Comparison of ENCODE assay signal across 8 cellular contexts in the genomic region with DNA sequence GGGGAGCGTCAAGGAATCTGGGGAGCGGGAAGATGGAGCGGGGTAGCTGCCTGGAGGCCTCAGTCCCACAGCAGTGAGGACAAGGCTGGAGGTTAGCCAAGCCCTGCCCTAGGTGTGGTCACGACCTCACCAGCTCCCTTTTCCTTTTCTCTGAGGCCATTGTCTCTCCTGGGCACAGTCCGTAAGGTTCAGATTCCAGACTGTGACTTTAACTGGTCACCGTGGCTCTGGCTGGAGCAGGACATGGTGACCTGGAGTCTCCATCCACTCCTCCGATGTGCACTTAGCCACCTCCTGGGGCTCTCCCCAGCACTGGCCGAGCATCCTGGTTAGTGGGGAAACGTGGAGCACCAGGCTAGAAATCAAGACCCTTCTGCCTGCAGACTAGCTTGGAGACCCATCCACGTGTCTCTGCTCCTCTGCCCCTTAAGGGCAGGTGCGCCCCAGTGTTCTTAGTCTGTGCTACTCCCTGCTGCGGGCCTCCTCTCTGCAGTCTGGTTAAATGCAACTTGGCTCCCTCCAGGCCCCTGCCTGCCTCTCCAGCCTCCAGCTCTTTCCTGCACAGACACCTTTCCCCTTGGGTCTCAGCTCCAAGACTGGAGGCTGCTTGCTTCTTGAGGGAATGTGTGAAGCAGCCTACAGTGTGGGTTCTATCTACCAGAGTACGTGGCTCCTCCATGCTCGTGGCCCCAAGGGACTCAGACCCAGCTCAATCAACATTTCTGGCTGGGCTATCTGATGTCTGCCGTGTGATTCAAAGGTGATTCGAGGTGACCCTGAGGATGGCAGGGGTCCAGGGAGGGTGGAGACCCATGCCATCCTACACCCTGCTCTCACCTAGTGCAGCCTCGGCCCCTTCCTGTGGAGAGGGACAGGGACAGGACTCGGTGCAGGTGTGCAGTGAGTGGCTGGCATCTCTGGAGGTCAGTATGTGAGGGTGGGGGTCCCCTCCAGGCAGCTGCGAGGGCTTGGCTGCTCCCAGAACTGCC. TPM values are rescaled to one million over a fixed set of nuclear protein-coding genes. Genes with fewer than 3 reads are reported as not detected.
DNase-seq lines count a peak whose midpoint lies in the region; ATAC-seq and TF ChIP-seq lines count a peak whose summit lies in the region.

No MANE protein-coding gene starts in this region.

- POLR2A ChIA-PET in GM10248 (lab: Yijun Ruan, JAX): interaction anchor here (0.6 kb wide), 1 partner anchor 152 kb away, joined by 5 read pairs; no protein-coding TSS in a partner anchor

- peaks cover 77% of the 10 kb centered on the region for H3K79me2 ChIP-seq in DND-41 (ENCODE audit: insufficient read depth, low read length)
- peaks cover 54% of the 10 kb centered on the region for H3K79me2 ChIP-seq in Loucy (ENCODE audit: insufficient read depth, low read length)

- H2AFZ ChIP-seq in DND-41 (ENCODE audit: low read depth, low read length) (no peak overlapping the region), Loucy (ENCODE audit: low read length) (no peak overlapping the region), neuron (ENCODE audit: low read depth, low read length) (no peak overlapping the region)

- no peaks in the 10 kb centered on the region for H3F3A ChIP-seq in Loucy (ENCODE audit: low read depth)

- H3K9me3 ChIP-seq in DND-41 (ENCODE audit: insufficient read depth, low read length, severe bottlenecking) (no peaks in the 10 kb centered on the region), Loucy (ENCODE audit: insufficient read depth, low read depth, low read length) (no peaks in the 10 kb centered on the region), neuron (ENCODE audit: low read length) (no peaks in the 10 kb centered on the region), heart left ventricle (no peaks in the 10 kb centered on the region)

- H3K9me2 ChIP-seq in Loucy (replicated peaks; ENCODE audit: low read depth, low read length): no peaks in the 10 kb centered on the region

- peaks cover 69% of the 10 kb centered on the region for H3K4me1 ChIP-seq in DND-41 (ENCODE audit: insufficient read depth, low read length)
- H3K4me1 ChIP-seq in Loucy (ENCODE audit: insufficient read depth, low read length, poor library complexity, severe bottlenecking): peaks cover 42% of the 10 kb centered on the region
- H3K4me1 ChIP-seq in neuron (ENCODE audit: insufficient read depth, low read length): peaks cover 41% of the 10 kb centered on the region
- peaks cover 16 to 83% (median 59%) of the 10 kb centered on the region in 12 donors for H3K4me1 ChIP-seq in heart left ventricle

- DNase-seq in DND-41: no peak
- no peak for DNase-seq in coronary artery (ENCODE audit: low spot score)
- DNase-seq in heart left ventricle: no peak
- no peak for DNase-seq in GM10248 (ENCODE audit: extremely low spot score)

- ATAC-seq in DND-41 (ENCODE audit: insufficient read depth, low read depth) (no peak), HG03095 (IDR thresholded peaks at IDR 0.05; ENCODE audit: unreplicated experiment) (no peak), heart left ventricle (no peak), HG02623 (IDR thresholded peaks at IDR 0.05; ENCODE audit: unreplicated experiment) (no peak)

- H3K27ac ChIP-seq in DND-41 (ENCODE audit: low read length) (peak overlapping the region; percentile 73; the same call in 1 of the 2 replicates), coronary artery (peak overlapping the region in 1 of 2 donors; percentile 51), heart left ventricle (peak overlapping the region in 3 of 12 donors; percentile 19 to 59 (median 50))

- H3K9ac ChIP-seq in DND-41 (ENCODE audit: low read depth, low read length): peak overlapping the region; percentile 80
- H3K9ac ChIP-seq in Loucy (ENCODE audit: low read depth, low read length, poor library complexity, severe bottlenecking): peak overlapping the region; percentile 98

- WGBS in heart left ventricle, 4 donors: 57 to 68% (median 61%) methylated on average over 16 to 19 of the region's 19 CpGs

- TF ChIP-seq CTCF in DND-41 (IDR thresholded peaks at IDR 0.05; ENCODE audit: borderline replicate concordance, extremely low read depth, low read length, poor library complexity, severe bottlenecking): no peak
- no peak for TF ChIP-seq CTCF in Loucy (conservative IDR thresholded peaks at IDR 0.05; ENCODE audit: low read length)
- TF ChIP-seq CTCF in coronary artery (IDR thresholded peaks at IDR 0.05): no peak
- no peak for TF ChIP-seq CTCF in heart left ventricle (IDR thresholded peaks at IDR 0.05)
- no peak for TF ChIP-seq CTCF in GM10248 (IDR thresholded peaks at IDR 0.05; ENCODE audit: control extremely low read depth, extremely low read depth, low read depth, missing control alignments)

- CTCF ChIA-PET in GM10248 (lab: Yijun Ruan, JAX): interaction anchor here (1.0 to 1.8 kb wide), 4 partner anchors 11 to 58 kb away, joined by 3 to 4 read pairs (median 4); no protein-coding TSS in a partner anchor

- peak overlapping the region; percentile 89 to 93; a peak in 3 of 4 replicates for H3K4me3 ChIP-seq in DND-41 (ENCODE audit: low read depth in 1 of 2, low read length in 2 of 2)
- H3K4me3 ChIP-seq in Loucy (ENCODE audit: low read length, poor library complexity, severe bottlenecking): peak overlapping the region; percentile 98
- peak overlapping the region; percentile 96 for H3K4me3 ChIP-seq in coronary artery
- H3K4me3 ChIP-seq in neuron (ENCODE audit: low read length): peak overlapping the region; percentile 89
- H3K4me3 ChIP-seq in heart left ventricle: peak overlapping the region in 5 of 12 donors; percentile 86 to 99 (median 89)

- H3K36me3 ChIP-seq in DND-41 (ENCODE audit: insufficient read depth, low read length) (peaks cover 34% of the 10 kb centered on the region), Loucy (ENCODE audit: insufficient read depth, low read length) (no peaks in the 10 kb centered on the region), neuron (ENCODE audit: insufficient read depth, low read length) (peaks cover 28% of the 10 kb centered on the region), heart left ventricle (no peaks in the 10 kb centered on the region)

- TF ChIP-seq POLR2A in heart left ventricle (IDR thresholded peaks at IDR 0.05): no peak

- H3K27me3 ChIP-seq in DND-41 (ENCODE audit: insufficient read depth, low read length, poor library complexity) (no peaks in the 10 kb centered on the region), Loucy (ENCODE audit: insufficient read depth, low read length, poor library complexity, severe bottlenecking) (no peaks in the 10 kb centered on the region), neuron (ENCODE audit: insufficient read depth, low read length) (peaks cover 19% of the 10 kb centered on the region), heart left ventricle (peaks cover 6 to 22% (median 12%) of the 10 kb centered on the region in 9 donors)

- H4K20me1 ChIP-seq in DND-41 (ENCODE audit: insufficient read depth, low read length) (peaks cover 53% of the 10 kb centered on the region), Loucy (ENCODE audit: insufficient read depth, low read length, poor library complexity, severe bottlenecking) (peaks cover 31% of the 10 kb centered on the region)

- intact Hi-C loops in heart left ventricle (cut with DNase I): no loop called here

- H3K4me2 ChIP-seq in DND-41 (ENCODE audit: insufficient read depth, low read length) (peak overlapping the region; percentile 96), Loucy (ENCODE audit: low read depth, low read length, poor library complexity, severe bottlenecking) (peak overlapping the region; percentile 94)

RNA-seq across cellular contexts. Expression of a gene that starts 5.2 kb away (rescaled TPM):
- total RNA-seq in heart left ventricle: 10 to 100 TPM; 16.1 to 35.8 (median 24.6) TPM
- 10 to 100 TPM; 28.4 to 28.8 TPM for polyA plus RNA-seq in heart left ventricle

RNA-seq across cellular contexts. Expression of a gene that starts 23.2 kb away (rescaled TPM):
- total RNA-seq in heart left ventricle: not detected
- not detected for polyA plus RNA-seq in heart left ventricle

RNA-seq across cellular contexts. Expression of a gene that starts 28.9 kb away (rescaled TPM):
- 10 to 100 TPM in 4 of 9 donors, 1 to 10 TPM in 5; 7.8 to 14.4 (median 9.6) TPM for total RNA-seq in heart left ventricle
- polyA plus RNA-seq in heart left ventricle: 10 to 100 TPM; 11.2 to 14.7 TPM

RNA-seq across cellular contexts. Expression of a gene that starts 42.2 kb away (rescaled TPM):
- under 1 TPM in 1 of 9 donors, not detected in 8; 0.12 TPM for total RNA-seq in heart left ventricle
- under 1 TPM; 0.04 to 0.19 TPM for polyA plus RNA-seq in heart left ventricle

RNA-seq across cellular contexts. Expression of a gene that starts 51.1 kb away (rescaled TPM):
- 10 to 100 TPM; 36.1 to 53.3 (median 41.2) TPM for total RNA-seq in heart left ventricle
- 10 to 100 TPM; 26.0 to 51.5 TPM for polyA plus RNA-seq in heart left ventricle
